ENCODE assay signal across 22 cellular contexts in genomic region chr3:177686671-177687070, GRCh38.
"Had no signal": no experiment of that assay in that cellular context is flagged by ENCODE, and none has a peak within 500 bp of the region (broad histone marks: within the 10 kb centered on the region; RNA-seq: fewer than 3 reads in every experiment).

No MANE protein-coding gene starts in this region.

- ATAC-seq: gastrocnemius medialis; heart left ventricle; left cardiac atrium; left lung; natural killer cell; psoas muscle; right cardiac atrium; stimulated activated naive B cell treated with anti-CD40 and anti-IgM and Interleukin-4, amounts not matched to agents 10 μg/mL and 1 μg/mL and 100 μg/mL, for 72 hours had no signal

- H3K27me3 ChIP-seq: dorsolateral prefrontal cortex, gastrocnemius medialis, heart left ventricle, hepatocyte, left lung, spleen, suprapubic skin, transverse colon, vagina had no signal

- H3K27ac ChIP-seq: gastrocnemius medialis, heart left ventricle, hepatocyte, left lung, psoas muscle, skin epidermis, spleen, suprapubic skin, transverse colon, vagina had no signal

- H3K79me2 ChIP-seq: hepatocyte had no signal

- H3K4me1 ChIP-seq: gastrocnemius medialis, psoas muscle, suprapubic skin, transverse colon had no signal

- H3K9me3 Mint-ChIP-seq: natural killer cell; stimulated activated naive B cell treated with anti-CD40 and anti-IgM and Interleukin-4, amounts not matched to agents 10 μg/mL and 1 μg/mL and 100 μg/mL, for 72 hours; stimulated activated naive CD8-positive, alpha-beta T cell treated with anti-CD3 and anti-CD28 coated beads, Interleukin-15, Interleukin-2, amounts not matched to agents 100 ng/mL and 50 ng/mL, for 24 hours had no signal

- H3K4me3 Mint-ChIP-seq: natural killer cell; neural crest cell; stimulated activated naive B cell treated with anti-CD40 and anti-IgM and Interleukin-4, amounts not matched to agents 10 μg/mL and 1 μg/mL and 100 μg/mL, for 72 hours; stimulated activated naive CD8-positive, alpha-beta T cell treated with anti-CD3 and anti-CD28 coated beads, Interleukin-15, Interleukin-2, amounts not matched to agents 100 ng/mL and 50 ng/mL, for 24 hours had no signal

- FAIRE-seq: colon, islet of Langerhans had no signal

- H3K9me3 ChIP-seq: gastrocnemius medialis, heart left ventricle, left lung, psoas muscle, spleen, suprapubic skin, transverse colon, vagina had no signal

- H3K4me3 ChIP-seq: dorsolateral prefrontal cortex, gastrocnemius medialis, heart left ventricle, hepatocyte, left lung, psoas muscle, skin epidermis, spleen, suprapubic skin, transverse colon, vagina had no signal

- H3K4me2 ChIP-seq: hepatocyte had no signal

- H3K36me3 ChIP-seq: gastrocnemius medialis, heart left ventricle, left lung, spleen, suprapubic skin, transverse colon, vagina had no signal

- H2AFZ ChIP-seq: hepatocyte had no signal

- H3K27me3 Mint-ChIP-seq: stimulated activated naive B cell treated with anti-CD40 and anti-IgM and Interleukin-4, amounts not matched to agents 10 μg/mL and 1 μg/mL and 100 μg/mL, for 72 hours; stimulated activated naive CD8-positive, alpha-beta T cell treated with anti-CD3 and anti-CD28 coated beads, Interleukin-15, Interleukin-2, amounts not matched to agents 100 ng/mL and 50 ng/mL, for 24 hours had no signal

- H3K36me3 Mint-ChIP-seq: natural killer cell; stimulated activated naive B cell treated with anti-CD40 and anti-IgM and Interleukin-4, amounts not matched to agents 10 μg/mL and 1 μg/mL and 100 μg/mL, for 72 hours had no signal

- DNase-seq: effector CD4-positive, alpha-beta T cell; gastrocnemius medialis; heart left ventricle; left cardiac atrium; left lung; mesendoderm; natural killer cell; psoas muscle; spleen; stimulated activated CD4-positive, alpha-beta T cell treated with anti-CD3 and anti-CD28 coated beads, Interleukin-2, amount 100 ng/mL, for 48 hours; stimulated activated naive B cell treated with anti-CD40 and anti-IgM and Interleukin-4, amounts not matched to agents 10 μg/mL and 1 μg/mL and 100 μg/mL, for 72 hours; transverse colon had no signal

- H3K27ac Mint-ChIP-seq: natural killer cell; stimulated activated naive B cell treated with anti-CD40 and anti-IgM and Interleukin-4, amounts not matched to agents 10 μg/mL and 1 μg/mL and 100 μg/mL, for 72 hours; stimulated activated naive CD8-positive, alpha-beta T cell treated with anti-CD3 and anti-CD28 coated beads, Interleukin-15, Interleukin-2, amounts not matched to agents 100 ng/mL and 50 ng/mL, for 24 hours had no signal
